Comparison of ENCODE assay signal across 8 cellular contexts in genomic region chr3:101940521-101940992, GRCh38.
A peak's percentile ranks its signal among the peaks of the same experiment; 100 is the strongest.
DNase-seq lines count a peak whose midpoint lies in the region; ATAC-seq and TF ChIP-seq lines count a peak whose summit lies in the region.

No MANE protein-coding gene starts in this region.

- no peak overlapping the region for H3K27ac ChIP-seq in body of pancreas

- H3K9me3 ChIP-seq in body of pancreas = no peaks in the 10 kb centered on the region

- 51 to 52% methylated on average over 7 of the region's 7 CpGs for WGBS in body of pancreas, 2 donors

- peak in 1 of 3 donors; percentile 12 for TF ChIP-seq POLR2A in body of pancreas (IDR thresholded peaks at IDR 0.05)

- no peaks in the 10 kb centered on the region for H3K4me1 ChIP-seq in body of pancreas

- DNase-seq in GM04503 (ENCODE audit: low read depth) = peak; percentile 88
- DNase-seq in NCI-H226 = peak; percentile 92
- DNase-seq in body of pancreas = peak in 2 of 4 donors; percentile 11 to 56
- DNase-seq in lung microvascular endothelial cell (ENCODE audit: low read depth in 2 of 2) = peak; percentile 95 to 96
- no peak for DNase-seq in HUDEP-2 (lab: John Stamatoyannopoulos, UW; ENCODE audit: unreplicated experiment in 76 of 76)
- DNase-seq in NCI-H187 (lab: John Stamatoyannopoulos, UW) = no peak
- DNase-seq in OCI-M2 (lab: John Stamatoyannopoulos, UW; ENCODE audit: unreplicated experiment) = no peak

- TF ChIP-seq CTCF in body of pancreas (IDR thresholded peaks at IDR 0.05) = no peak

- H3K27me3 ChIP-seq in body of pancreas = no peaks in the 10 kb centered on the region

- H3K4me3 ChIP-seq in body of pancreas = no peak overlapping the region

- ATAC-seq in body of pancreas (peak; percentile 45), GM18873 (IDR thresholded peaks at IDR 0.05; ENCODE audit: low FRiP score, unreplicated experiment) (no peak)

- no peaks in the 10 kb centered on the region for H3K36me3 ChIP-seq in body of pancreas (replicated peaks in 1 of 2; ENCODE audit: insufficient read depth in 1 of 2, low read depth in 2 of 2)

- intact Hi-C loops in body of pancreas (cut with DNase I) = no loop called here

Comparison
In these comparisons a context has a peak if more than half of its experiments do, and no peak if none do; other contexts are left out.
1. DNase-seq: peak in GM04503 (single experiment), NCI-H226 (single experiment) and lung microvascular endothelial cell (2 of 2); none in HUDEP-2 (0 of 76), NCI-H187 (0 of 2) and OCI-M2 (single experiment).